Comparison of ENCODE assay signal across 8 cellular contexts in genomic region chr7:106679153-106679931, GRCh38. TPM values are rescaled to one million over a fixed set of nuclear protein-coding genes. Genes with fewer than 3 reads are reported as not detected.
DNase-seq lines count a peak whose midpoint lies in the region; ATAC-seq, FAIRE-seq and TF ChIP-seq lines count a peak whose summit lies in the region.

No MANE protein-coding gene starts in this region.

- H3K4me3 ChIP-seq in SK-N-SH (ENCODE audit: low read depth in 2 of 2, low read length in 1 of 2) (no peak overlapping the region), pancreas (no peak overlapping the region), right lobe of liver (no peak overlapping the region)

- peaks cover 0 to 2% of the 10 kb centered on the region in 2 experiments; a peak in 2 of 4 replicates for H3K4me1 ChIP-seq in SK-N-SH (ENCODE audit: control insufficient read depth in 1 of 2, insufficient read depth in 2 of 2, low read depth in 1 of 2, low read length in 1 of 2)
- H3K4me1 ChIP-seq in pancreas, result no peaks in the 10 kb centered on the region
- H3K4me1 ChIP-seq in right lobe of liver, result no peaks in the 10 kb centered on the region

- peaks cover 9% of the 10 kb centered on the region for H3F3A ChIP-seq in SK-N-SH (replicated peaks; ENCODE audit: insufficient read depth)

- no peaks in the 10 kb centered on the region for H3K79me2 ChIP-seq in SK-N-SH (ENCODE audit: insufficient read depth)

- peak; percentile 47 for DNase-seq in GM03348 (ENCODE audit: low spot score)
- peak; percentile 20 for DNase-seq in HFFc6
- DNase-seq in SK-N-SH, result no peak
- peak; percentile 93 for DNase-seq in iris pigment epithelial cell (ENCODE audit: low read depth)
- DNase-seq in pancreas, result no peak
- DNase-seq in right lobe of liver, result no peak
- DNase-seq in immature natural killer cell, result no peak

- H2AFZ ChIP-seq in SK-N-SH (ENCODE audit: low read depth), result peak overlapping the region; percentile 32; the same call in 1 of the 2 replicates

- H3K36me3 ChIP-seq in SK-N-SH (replicated peaks in 1 of 2; ENCODE audit: control insufficient read depth in 1 of 2, insufficient read depth in 2 of 2, low read length in 1 of 2) (no peaks in the 10 kb centered on the region), pancreas (no peaks in the 10 kb centered on the region), right lobe of liver (no peaks in the 10 kb centered on the region)

- H3K4me1 Mint-ChIP-seq in HFFc6 (ENCODE audit: low read depth) (peaks cover 27% of the 10 kb centered on the region), immature natural killer cell (no peaks in the 10 kb centered on the region)

- H4K20me1 ChIP-seq in SK-N-SH (ENCODE audit: insufficient read depth), result no peaks in the 10 kb centered on the region

- intact Hi-C loops in pancreas (cut with DNase I), result no loop called here
- intact Hi-C loops in right lobe of liver (cut with DNase I), result no loop called here

- H3K4me2 ChIP-seq in SK-N-SH, result 0 out of 2 replicates have a peak overlapping the region, but pooled peaks have one; percentile 6

- ATAC-seq in pancreas (no peak), right lobe of liver (no peak), GM21515 (IDR thresholded peaks at IDR 0.05; ENCODE audit: unreplicated experiment) (no peak)

- no peaks in the 10 kb centered on the region for H3K9me2 ChIP-seq in SK-N-SH

- WGBS in SK-N-SH (ENCODE audit: low lambda C conversion rate), result 64% methylated on average over 6 of the region's 6 CpGs
- 75 to 79% methylated on average over 6 of the region's 6 CpGs for WGBS in pancreas, 2 donors
- WGBS in right lobe of liver (ENCODE audit: insufficient coverage, low coverage, low lambda C conversion rate, missing lambda C conversion rate), result 63% methylated on average over 6 of the region's 6 CpGs

- POLR2A ChIA-PET in SK-N-SH (lab: Yijun Ruan, JAX), result no interaction called here

- TF ChIP-seq EP300 in SK-N-SH (IDR thresholded peaks at IDR 0.05; ENCODE audit: borderline replicate concordance in 1 of 2, low read depth in 1 of 2, low read length in 1 of 2), result no peak

- TF ChIP-seq RAD21 in SK-N-SH (IDR thresholded peaks at IDR 0.05; ENCODE audit: low read length), result no peak

- peaks cover 6% of the 10 kb centered on the region; the same call in 1 of the 2 replicates for H3K36me3 Mint-ChIP-seq in HFFc6 (ENCODE audit: low read depth)
- peaks cover 0 to 4% (median 0%) of the 10 kb centered on the region in 3 donors for H3K36me3 Mint-ChIP-seq in immature natural killer cell

- no peaks in the 10 kb centered on the region for H3K27me3 ChIP-seq in SK-N-SH (ENCODE audit: insufficient read depth)
- H3K27me3 ChIP-seq in pancreas, result no peaks in the 10 kb centered on the region
- H3K27me3 ChIP-seq in right lobe of liver, result no peaks in the 10 kb centered on the region

- H3K9me3 ChIP-seq in SK-N-SH (no peaks in the 10 kb centered on the region), pancreas (no peaks in the 10 kb centered on the region), right lobe of liver (no peaks in the 10 kb centered on the region)

- no peak for FAIRE-seq in pancreas (lab: Jason Lieb, UNC)

- H3K9ac ChIP-seq in SK-N-SH, result no peak overlapping the region

- H3K27me3 Mint-ChIP-seq in HFFc6 (ENCODE audit: insufficient read depth) (no peaks in the 10 kb centered on the region), immature natural killer cell (ENCODE audit: low read depth in 3 of 3) (peaks cover 0 to 11% (median 8%) of the 10 kb centered on the region in 3 donors)

- H3K4me3 Mint-ChIP-seq in HFFc6 (no peak overlapping the region), immature natural killer cell (no peak overlapping the region)

- no peak for TF ChIP-seq POLR2A in right lobe of liver (IDR thresholded peaks at IDR 0.05)

- H3K27ac Mint-ChIP-seq in HFFc6 (peak overlapping the region; percentile 49), immature natural killer cell (peak overlapping the region in 1 of 6 donors; percentile 19)

- H3K9me3 Mint-ChIP-seq in HFFc6, result no peaks in the 10 kb centered on the region
- H3K9me3 Mint-ChIP-seq in immature natural killer cell, result peaks cover 0 to 3% (median 0%) of the 10 kb centered on the region in 6 donors

- H3K27ac ChIP-seq in SK-N-SH (ENCODE audit: low read depth in 2 of 2, low read length in 1 of 2) (peak overlapping the region; percentile 30 to 43; a peak in 3 of 4 replicates), pancreas (no peak overlapping the region), right lobe of liver (no peak overlapping the region)

- CTCF ChIA-PET in SK-N-SH (lab: Yijun Ruan, JAX), result interaction anchor here (1.1 to 4.0 kb wide), 3 partner anchors 19 to 503 kb away, joined by 3 to 23 read pairs (median 3); partner anchors contain the start of gene CCDC71L

- TF ChIP-seq CTCF in HFFc6 (IDR thresholded peaks at IDR 0.05), result no peak
- no peak for TF ChIP-seq CTCF in SK-N-SH (IDR thresholded peaks at IDR 0.05)
- no peak for TF ChIP-seq CTCF in pancreas (IDR thresholded peaks at IDR 0.05)
- TF ChIP-seq CTCF in right lobe of liver (IDR thresholded peaks at IDR 0.05), result no peak

TF ChIP-seq in SK-N-SH, 30 proteins besides CTCF, POLR2A, EP300 and RAD21 (continues in another document):
- TF ChIP-seq RXRA (IDR thresholded peaks at IDR 0.05; ENCODE audit: borderline replicate concordance, low read depth) (peak; percentile 95), NRF1 (IDR thresholded peaks at IDR 0.05; ENCODE audit: low read depth, low read length) (no peak), JUND (IDR thresholded peaks at IDR 0.05) (no peak), USF1 (IDR thresholded peaks at IDR 0.05; ENCODE audit: borderline replicate concordance, low read depth) (no peak), YY1 (IDR thresholded peaks at IDR 0.05; ENCODE audit: low read depth) (no peak), NFIC (IDR thresholded peaks at IDR 0.05; ENCODE audit: borderline replicate concordance) (no peak), ZBTB33 (IDR thresholded peaks at IDR 0.05; ENCODE audit: borderline replicate concordance, low read depth) (no peak), TCF12 (IDR thresholded peaks at IDR 0.05) (peak; percentile 50; the same call in 1 of the 2 replicates), SIN3A (IDR thresholded peaks at IDR 0.05; ENCODE audit: borderline replicate concordance, low read depth, low read length) (no peak), MAX (IDR thresholded peaks at IDR 0.05; ENCODE audit: low read depth) (no peak), RFX5 (IDR thresholded peaks at IDR 0.05; ENCODE audit: low read length) (no peak), TAF1 (IDR thresholded peaks at IDR 0.05; ENCODE audit: borderline replicate concordance, low read depth, low read length) (no peak), SMC3 (IDR thresholded peaks at IDR 0.05; ENCODE audit: low read depth, low read length) (no peak), IRF3 (IDR thresholded peaks at IDR 0.05; ENCODE audit: low read depth, low read length) (no peak)

RNA-seq across cellular contexts. Expression of gene CCDC71L, which starts 18.4 kb away (rescaled TPM):
- total RNA-seq in HFFc6 (2021; fragmentation: NEBNext Ultra II Directional; extraction: Animal tissue kit (Norgen Biotek cat#: 25700)), result 100 to 1,000 TPM; 109 to 154 (median 119) TPM
- polyA plus RNA-seq in SK-N-SH (2012; rRNA removed) (25.8 and 30.0 TPM in 2 replicates), pancreas (1 to 10 TPM; 4.0 to 8.6 TPM), immature natural killer cell (1 to 10 TPM; 2.0 to 5.4 (median 4.6) TPM)
- polyA plus RNA-seq in SK-N-SH (2012; cell fraction: cytosol; rRNA removed), result 27.8 and 31.4 TPM in 2 replicates
- polyA plus RNA-seq in SK-N-SH (2012; cell fraction: nucleus; rRNA removed), result 20.5 and 20.6 TPM in 2 replicates
- total RNA-seq in pancreas (10 to 100 TPM in 2 of 6 donors, 1 to 10 TPM in 4; 4.8 to 18.2 (median 7.9) TPM), right lobe of liver (10 to 100 TPM in 5 of 6 experiments, 1 to 10 TPM in 1; 8.6 to 45.7 (median 22.6) TPM)

Comparison
In these comparisons a context has a peak if more than half of its experiments do, and no peak if none do; other contexts are left out.
1. DNase-seq: peak in GM03348 (single experiment), HFFc6 (single experiment) and iris pigment epithelial cell (single experiment); none in SK-N-SH (single experiment), pancreas (0 of 6), right lobe of liver (0 of 3) and immature natural killer cell (0 of 3).
2. H3K27ac ChIP-seq: peak in SK-N-SH (2 of 2); none in pancreas (0 of 4) and right lobe of liver (0 of 3).